26 cellular contexts compared by ENCODE assay signal in genomic region chr3:61929631-61930030, GRCh38.
"Had no signal": no experiment of that assay in that cellular context is flagged by ENCODE, and none has a peak within 500 bp of the region (broad histone marks: within the 10 kb centered on the region; RNA-seq: fewer than 3 reads in every experiment).

No MANE protein-coding gene starts in this region.

- H3K9me3 ChIP-seq: SJCRH30 had no signal

- H3K27ac ChIP-seq: brain microvascular endothelial cell, cardiac muscle cell, RWPE1, SJCRH30 had no signal

- ATAC-seq: activated CD8-positive, alpha-beta memory T cell treated with anti-CD3 and anti-CD28 coated beads, Interleukin-2, amount 10 ng/mL, durations not matched to agents 7 days and 5 days; Panc1; T-helper 17 cell had no signal

- H3K27me3 ChIP-seq: brain microvascular endothelial cell, cardiac muscle cell, SJCRH30 had no signal

- H3K4me3 ChIP-seq: cardiac muscle cell, SJCRH30 had no signal

- H3K36me3 ChIP-seq: brain microvascular endothelial cell, cardiac muscle cell, SJCRH30 had no signal

- DNase-seq: activated B cell treated with CpG ODN at 0.5 μM for 24 hours; activated CD4-positive, alpha-beta T cell treated with anti-CD3 and anti-CD28 coated beads for 1 hour; activated CD4-positive, alpha-beta T cell treated with anti-CD3 and anti-CD28 coated beads, Interleukin-2, amount 10 ng/mL, durations not matched to agents 24 days and 14 days; activated CD4-positive, alpha-beta T cell treated with anti-CD3 and anti-CD28 coated beads, Interleukin-2, amount 50 U/mL, for 48 hours; activated CD8-positive, alpha-beta memory T cell treated with anti-CD3 and anti-CD28 coated beads, Interleukin-2, amount 10 ng/mL, durations not matched to agents 7 days and 5 days; activated gamma-delta T cell; activated naive CD4-positive, alpha-beta T cell treated with anti-CD3 and anti-CD28 coated beads for 36 hours; activated naive CD8-positive, alpha-beta T cell treated with anti-CD3 and anti-CD28 coated beads for 36 hours; activated T-cell treated with anti-CD3 and anti-CD28 coated beads, Interleukin-2, amount 50 U/mL, for 24 hours; brain microvascular endothelial cell; KG1; NCI-H1092 treated with DMSO at 0.1 percent for 48 hours; NCI-H1436; NCI-H1694 treated with DMSO at 0.1 percent for 48 hours; NCI-H2081; NCI-H510A treated with DMSO at 0.1 percent for 48 hours; NCI-H69; NK-92 treated with Interleukin-12 subunit alpha and Interleukin-12 subunit beta, amount 100 ng/mL, for 24 hours; OCI-M1; Right ventricle myocardium superior; SJCRH30; T-helper 17 cell; T-helper 9 cell had no signal
